ENCODE assay signal across 22 cellular contexts in the genomic region with DNA sequence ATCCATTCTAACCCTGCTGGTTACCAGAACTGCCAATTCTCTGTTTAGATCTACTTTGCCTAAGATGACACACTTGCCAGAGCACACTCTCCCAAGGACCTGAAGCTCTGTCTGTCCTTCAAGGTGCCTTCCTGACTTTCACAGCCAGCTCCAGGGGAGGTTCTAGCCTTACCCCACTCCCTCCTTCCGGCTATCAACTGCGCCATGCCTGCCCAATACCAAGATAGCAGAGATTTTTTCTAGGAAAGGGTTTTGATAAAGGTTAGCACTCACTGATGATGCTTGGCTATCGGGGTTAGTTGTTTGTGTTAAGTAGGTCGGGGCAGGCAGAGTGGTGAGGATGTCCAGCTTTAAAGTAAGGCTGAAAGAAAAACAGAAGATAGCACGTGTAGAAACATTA.
"Had no signal": no experiment of that assay in that cellular context is flagged by ENCODE, and none has a peak within 500 bp of the region (broad histone marks: within the 10 kb centered on the region; RNA-seq: fewer than 3 reads in every experiment).

No MANE protein-coding gene starts in this region.

- H3K9me3 ChIP-seq: esophagus muscularis mucosa, left lung, right atrium auricular region, transverse colon had no signal

- H3K27me3 Mint-ChIP-seq: activated CD8-positive, alpha-beta T cell treated with anti-CD3 and anti-CD28 coated beads for 36 hours; brain had no signal

- H3K27ac ChIP-seq: coronary artery, esophagus muscularis mucosa, right atrium auricular region had no signal

- H3K4me3 ChIP-seq: coronary artery, esophagus muscularis mucosa, left lung, right atrium auricular region, transverse colon had no signal

- H3K9me3 Mint-ChIP-seq: activated CD8-positive, alpha-beta T cell treated with anti-CD3 and anti-CD28 coated beads for 36 hours; activated T-cell treated with anti-CD3 and anti-CD28 coated beads, Interleukin-2, amount 50 U/mL, for 4 hours had no signal

- H3K27ac Mint-ChIP-seq: activated CD8-positive, alpha-beta T cell treated with anti-CD3 and anti-CD28 coated beads for 36 hours; activated naive CD4-positive, alpha-beta T cell treated with anti-CD3 and anti-CD28 coated beads, Interleukin-2, amount 50 U/mL, for 72 hours; brain; nephron; WTC11 had no signal

- H3K36me3 ChIP-seq: left lung, right atrium auricular region, transverse colon had no signal

- H3K4me1 ChIP-seq: transverse colon had no signal

- DNase-seq: activated CD4-positive, alpha-beta T cell treated with anti-CD3 and anti-CD28 coated beads for 48 hours; activated CD8-positive, alpha-beta T cell treated with anti-CD3 and anti-CD28 coated beads for 36 hours; activated effector memory CD4-positive, alpha-beta T cell treated with anti-CD3 and anti-CD28 coated beads, Interleukin-2, amount 50 U/mL, for 16 hours; activated T-cell treated with anti-CD3 and anti-CD28 coated beads, Interleukin-2, amount 50 U/mL, for 4 hours; amygdala; central memory CD4-positive, alpha-beta T cell; hypothalamus; kidney; occipital lobe; stimulated activated CD4-positive, alpha-beta T cell treated with anti-CD3 and anti-CD28 coated beads, Interleukin-15, amount 100 ng/mL, for 24 hours; stimulated activated CD4-positive, alpha-beta T cell treated with anti-CD3 and anti-CD28 coated beads, Interleukin-4, amount 100 ng/mL, for 1 hour; stimulated activated naive CD4-positive, alpha-beta T cell treated with Interleukin-2 at 50 U/mL for 16 hours; T-helper 1 cell had no signal

- ATAC-seq: activated CD8-positive, alpha-beta T cell treated with anti-CD3 and anti-CD28 coated beads for 36 hours; activated naive CD4-positive, alpha-beta T cell treated with anti-CD3 and anti-CD28 coated beads, Interleukin-2, amount 50 U/mL, for 72 hours; activated T-cell treated with anti-CD3 and anti-CD28 coated beads, Interleukin-2, amount 50 U/mL, for 4 hours; left lung; WTC11 had no signal

- H3K4me3 Mint-ChIP-seq: activated CD8-positive, alpha-beta T cell treated with anti-CD3 and anti-CD28 coated beads for 36 hours; activated T-cell treated with anti-CD3 and anti-CD28 coated beads, Interleukin-2, amount 50 U/mL, for 4 hours; brain; nephron; WTC11 had no signal

- H3K27me3 ChIP-seq: esophagus muscularis mucosa, left lung, right atrium auricular region, transverse colon had no signal
